In genomic region chr10:47384148-47384921, GRCh38 we compare ENCODE assay signal across 8 cellular contexts. TPM values are rescaled to one million over a fixed set of nuclear protein-coding genes. Genes with fewer than 3 reads are reported as not detected.
A peak's percentile ranks its signal among the peaks of the same experiment; 100 is the strongest.
DNase-seq lines count a peak whose midpoint lies in the region; TF ChIP-seq lines count a peak whose summit lies in the region.

Gene ZNF488, minus strand, starts transcription at chr10:47384293. Its CDS starts 15,464 bp downstream, at chr10:47368829.

- H4K20me1 ChIP-seq in GM23248 (ENCODE audit: insufficient read depth), result no peaks in the 10 kb centered on the region
- H4K20me1 ChIP-seq in Karpas-422 (ENCODE audit: insufficient read depth, low read depth, low read length), result no peaks in the 10 kb centered on the region

- in situ Hi-C loops in GM23248 (cut with MboI), result loop anchor here (5.0 kb wide), 1 partner anchor 1102 kb away; no protein-coding TSS in a partner anchor

- H3K9me2 ChIP-seq in GM23248 (ENCODE audit: insufficient read depth) (no peaks in the 10 kb centered on the region), Karpas-422 (replicated peaks; ENCODE audit: insufficient read depth, low read length) (no peaks in the 10 kb centered on the region)

- H3K79me2 ChIP-seq in GM23248 (ENCODE audit: insufficient read depth) (no peaks in the 10 kb centered on the region), Karpas-422 (ENCODE audit: low read length) (no peaks in the 10 kb centered on the region)

- intact Hi-C loops in stomach (cut with DNase I; ENCODE audit: low total_unique reads), result loop anchor here (5.0 kb wide), 1 partner anchor 1102 kb away; no protein-coding TSS in a partner anchor

- H3F3A ChIP-seq in GM23248 (ENCODE audit: insufficient read depth), result no peaks in the 10 kb centered on the region

- H3K27me3 ChIP-seq in GM23248 (replicated peaks; ENCODE audit: insufficient read depth) (peaks cover 32% of the 10 kb centered on the region), Karpas-422 (ENCODE audit: low read length) (peaks cover 2% of the 10 kb centered on the region; the same call in 1 of the 2 replicates), neuron (ENCODE audit: insufficient read depth, low read length) (no peaks in the 10 kb centered on the region), stomach (no peaks in the 10 kb centered on the region)

- H3K27ac ChIP-seq in GM23248, result no peak within 1 kb of the TSS
- no peak within 1 kb of the TSS for H3K27ac ChIP-seq in Karpas-422 (ENCODE audit: low read length)
- H3K27ac ChIP-seq in stomach, result peak within 1 kb of the TSS; percentile 67 to 87 (median 76)

- H3K4me1 ChIP-seq in GM23248 (ENCODE audit: insufficient read depth) (no peaks in the 10 kb centered on the region), Karpas-422 (ENCODE audit: low read length) (peaks cover 16% of the 10 kb centered on the region), neuron (ENCODE audit: insufficient read depth, low read length) (peaks cover 8% of the 10 kb centered on the region), stomach (peaks cover 22 to 34% (median 25%) of the 10 kb centered on the region in 4 donors)

- H3K36me3 ChIP-seq in GM23248 (ENCODE audit: low read depth) (no peaks in the 10 kb centered on the region), Karpas-422 (ENCODE audit: insufficient read depth, low read length) (no peaks in the 10 kb centered on the region), neuron (ENCODE audit: insufficient read depth, low read length) (no peaks in the 10 kb centered on the region), stomach (no peaks in the 10 kb centered on the region)

- peak; percentile 88 for DNase-seq in DMS53 treated with DMSO at 0.1 percent for 48 hours (lab: John Stamatoyannopoulos, UW; ENCODE audit: unreplicated experiment)
- peak; percentile 86 for DNase-seq in GM23248
- peak; percentile 89 for DNase-seq in Karpas-422
- DNase-seq in SIG-M5 treated with dmso at 0.1 percent for 504 hours (lab: John Stamatoyannopoulos, UW; ENCODE audit: unreplicated experiment), result peak; percentile 59
- peak; percentile 16 to 71 (median 31) for DNase-seq in activated naive CD4-positive, alpha-beta T cell (lab: John Stamatoyannopoulos, UW)
- peak; percentile 51 for DNase-seq in foreskin melanocyte
- peak; percentile 87 for DNase-seq in stomach

- H3K9me3 ChIP-seq in GM23248 (ENCODE audit: low read depth) (no peaks in the 10 kb centered on the region), Karpas-422 (ENCODE audit: low read length) (no peaks in the 10 kb centered on the region), neuron (ENCODE audit: low read length) (no peaks in the 10 kb centered on the region), stomach (no peaks in the 10 kb centered on the region)

- no peak for TF ChIP-seq POLR2A in stomach (IDR thresholded peaks at IDR 0.05)

- H2AFZ ChIP-seq in GM23248, result peak within 1 kb of the TSS; percentile 86
- H2AFZ ChIP-seq in Karpas-422 (ENCODE audit: low read length), result peak within 1 kb of the TSS; percentile 93
- peak within 1 kb of the TSS; percentile 83 for H2AFZ ChIP-seq in neuron (ENCODE audit: low read depth, low read length)

- WGBS in GM23248 (ENCODE audit: low coverage in 1 of 2, low lambda C conversion rate in 2 of 2, missing lambda C conversion rate in 2 of 2), 2 experiments, result 1 to 4% methylated on average over 32 to 68 of the region's 75 CpGs
- WGBS in stomach, 5 donors, result 0 to 1% (median 0%) methylated on average over 33 to 75 of the region's 75 CpGs

- H3K4me2 ChIP-seq in GM23248 (ENCODE audit: unreplicated experiment), result peak within 1 kb of the TSS; percentile 76
- peak within 1 kb of the TSS; percentile 66 for H3K4me2 ChIP-seq in Karpas-422 (ENCODE audit: low read depth, low read length, poor library complexity, severe bottlenecking)

- H3K9ac ChIP-seq in GM23248 (peak within 1 kb of the TSS; percentile 68), Karpas-422 (ENCODE audit: low read length) (peak within 1 kb of the TSS; percentile 59)

- H3K4me3 ChIP-seq in GM23248, result peak within 1 kb of the TSS; percentile 81
- H3K4me3 ChIP-seq in Karpas-422 (ENCODE audit: low read length), result peak within 1 kb of the TSS; percentile 65
- H3K4me3 ChIP-seq in neuron (ENCODE audit: low read length), result peak within 1 kb of the TSS; percentile 53
- H3K4me3 ChIP-seq in stomach, result peak within 1 kb of the TSS; percentile 74 to 83 (median 77)

- no peak for TF ChIP-seq EP300 in stomach (IDR thresholded peaks at IDR 0.05)

- TF ChIP-seq CTCF in stomach (IDR thresholded peaks at IDR 0.05), result no peak

RNA-seq across cellular contexts. Expression of gene ZNF488, which starts in this region (rescaled TPM):
- total RNA-seq in GM23248 (2014; rRNA removed; shearing (Covaris generic)), result not detected in 2 replicates
- polyA plus RNA-seq in GM23248 (2016; fragmentation: Nextera tagmentation; extraction: Ambion mirVana) (0.11 TPM in 1 of 2 replicates, not detected in the other), stomach (under 1 TPM in 2 of 3 donors, not detected in 1; 0.50 to 0.68 TPM)
- total RNA-seq in Karpas-422 (2014; rRNA removed; shearing (Covaris generic); ENCODE audit: low replicate concordance), result not detected in 2 replicates
- 10 to 100 TPM in 1 of 5 donors, 1 to 10 TPM in 1, under 1 TPM in 2, not detected in 1; 0.43 to 15.1 (median 1.4) TPM for total RNA-seq in stomach

Comparison
In these comparisons a context has a peak if more than half of its experiments do, and no peak if none do; other contexts are left out.
1. Peak in DNase-seq, H3K4me3 ChIP-seq, H3K9ac ChIP-seq and H3K4me2 ChIP-seq in GM23248; RNA of the gene not detected or under 1 TPM.
2. Peak in DNase-seq, H3K4me3 ChIP-seq, H3K9ac ChIP-seq and H3K4me2 ChIP-seq in Karpas-422; RNA of the gene not detected or under 1 TPM.
3. DNase-seq: peak in every context shown above with its lines; median percentile 89 in Karpas-422; 88 in DMS53 treated with DMSO at 0.1 percent for 48 hours; 87 in stomach; 86 in GM23248; 59 in SIG-M5 treated with dmso at 0.1 percent for 504 hours; 51 in foreskin melanocyte; 31 in activated naive CD4-positive, alpha-beta T cell.
4. H3K27ac ChIP-seq: peak in stomach (5 of 5); none in GM23248 (single experiment) and Karpas-422 (single experiment).
5. Peak in every context shown above with its lines, with median percentiles within 50 percentile points of each other: H2AFZ ChIP-seq and H3K4me3 ChIP-seq.